Comparison of ENCODE assay signal across 8 cellular contexts in genomic region chr17:47894498-47895253, GRCh38. TPM values are rescaled to one million over a fixed set of nuclear protein-coding genes. Genes with fewer than 3 reads are reported as not detected.
A peak's percentile ranks its signal among the peaks of the same experiment; 100 is the strongest.
DNase-seq lines count a peak whose midpoint lies in the region; ATAC-seq lines count a peak whose summit lies in the region.

No MANE protein-coding gene starts in this region.

- H3K4me1 Mint-ChIP-seq in stimulated activated naive B cell treated with anti-CD40 and anti-IgM and Interleukin-4, amounts not matched to agents 10 μg/mL and 1 μg/mL and 100 μg/mL, for 72 hours: peaks cover 31 to 52% of the 10 kb centered on the region in 2 donors

- DNase-seq in activated naive CD4-positive, alpha-beta T cell treated with anti-CD3 and anti-CD28 coated beads, Interleukin-2, amount 50 U/mL, for 72 hours (ENCODE audit: low spot score in 2 of 2): no peak
- no peak for DNase-seq in stimulated activated naive B cell treated with anti-CD40 and anti-IgM and Interleukin-4, amounts not matched to agents 10 μg/mL and 1 μg/mL and 100 μg/mL, for 72 hours
- DNase-seq in DMS 273 (lab: John Stamatoyannopoulos, UW; ENCODE audit: unreplicated experiment) (no peak), H4 (ENCODE audit: low spot score) (no peak), NCI-H2227 (lab: John Stamatoyannopoulos, UW; ENCODE audit: unreplicated experiment) (no peak)

- H3K27ac ChIP-seq in HUES6 (ENCODE audit: low read depth, low read length) (no peak overlapping the region; the same call in 1 of the 2 replicates), iPS-18a (ENCODE audit: low read length) (no peak overlapping the region)

- no peaks in the 10 kb centered on the region for H3K9me3 Mint-ChIP-seq in activated naive CD4-positive, alpha-beta T cell treated with anti-CD3 and anti-CD28 coated beads, Interleukin-2, amount 50 U/mL, for 72 hours
- no peaks in the 10 kb centered on the region for H3K9me3 Mint-ChIP-seq in stimulated activated naive B cell treated with anti-CD40 and anti-IgM and Interleukin-4, amounts not matched to agents 10 μg/mL and 1 μg/mL and 100 μg/mL, for 72 hours

- H3K36me3 Mint-ChIP-seq in activated naive CD4-positive, alpha-beta T cell treated with anti-CD3 and anti-CD28 coated beads, Interleukin-2, amount 50 U/mL, for 72 hours: peaks cover 0 to 21% of the 10 kb centered on the region in 2 donors
- peaks cover 6 to 7% of the 10 kb centered on the region in 2 donors for H3K36me3 Mint-ChIP-seq in stimulated activated naive B cell treated with anti-CD40 and anti-IgM and Interleukin-4, amounts not matched to agents 10 μg/mL and 1 μg/mL and 100 μg/mL, for 72 hours

- H3K9me3 ChIP-seq in HUES6 (ENCODE audit: control insufficient read depth, insufficient read depth, low read depth, low read length) (no peaks in the 10 kb centered on the region), iPS-18a (ENCODE audit: control insufficient read depth, low read depth, low read length) (no peaks in the 10 kb centered on the region)

- no peaks in the 10 kb centered on the region for H3K27me3 Mint-ChIP-seq in stimulated activated naive B cell treated with anti-CD40 and anti-IgM and Interleukin-4, amounts not matched to agents 10 μg/mL and 1 μg/mL and 100 μg/mL, for 72 hours

- peak overlapping the region; percentile 95 to 98 for H3K27ac Mint-ChIP-seq in activated naive CD4-positive, alpha-beta T cell treated with anti-CD3 and anti-CD28 coated beads, Interleukin-2, amount 50 U/mL, for 72 hours
- H3K27ac Mint-ChIP-seq in stimulated activated naive B cell treated with anti-CD40 and anti-IgM and Interleukin-4, amounts not matched to agents 10 μg/mL and 1 μg/mL and 100 μg/mL, for 72 hours: peak overlapping the region; percentile 100

- peak overlapping the region; percentile 89 to 95 for H3K4me3 Mint-ChIP-seq in stimulated activated naive B cell treated with anti-CD40 and anti-IgM and Interleukin-4, amounts not matched to agents 10 μg/mL and 1 μg/mL and 100 μg/mL, for 72 hours

- no peak for ATAC-seq in activated naive CD4-positive, alpha-beta T cell treated with anti-CD3 and anti-CD28 coated beads, Interleukin-2, amount 50 U/mL, for 72 hours
- ATAC-seq in stimulated activated naive B cell treated with anti-CD40 and anti-IgM and Interleukin-4, amounts not matched to agents 10 μg/mL and 1 μg/mL and 100 μg/mL, for 72 hours (replicated peaks): no peak
- no peak for ATAC-seq in HG03442 (IDR thresholded peaks at IDR 0.05; ENCODE audit: unreplicated experiment)

- H3K9ac ChIP-seq in HUES6 (ENCODE audit: low read length): peak overlapping the region; percentile 87
- peak overlapping the region; percentile 57 for H3K9ac ChIP-seq in iPS-18a (ENCODE audit: low read length)

- no peaks in the 10 kb centered on the region for H3K36me3 ChIP-seq in HUES6 (ENCODE audit: control insufficient read depth, insufficient read depth, low read length)
- peaks cover 9% of the 10 kb centered on the region for H3K36me3 ChIP-seq in iPS-18a (ENCODE audit: control insufficient read depth, low read depth, low read length)

- H3K4me3 ChIP-seq in HUES6 (ENCODE audit: low read depth, low read length): peak overlapping the region; percentile 76
- H3K4me3 ChIP-seq in iPS-18a (ENCODE audit: low read length): peak overlapping the region; percentile 79

- H3K4me1 ChIP-seq in HUES6 (ENCODE audit: control insufficient read depth, insufficient read depth, low read length): peaks cover 19% of the 10 kb centered on the region
- no peaks in the 10 kb centered on the region for H3K4me1 ChIP-seq in iPS-18a (ENCODE audit: control insufficient read depth, low read depth, low read length)

- H3K27me3 ChIP-seq in HUES6 (ENCODE audit: control insufficient read depth, insufficient read depth, low read length) (no peaks in the 10 kb centered on the region), iPS-18a (ENCODE audit: control insufficient read depth, insufficient read depth, low read length) (no peaks in the 10 kb centered on the region)

RNA-seq across cellular contexts. Expression of gene SP2, which starts 1.4 kb away (rescaled TPM):
- 10 to 100 TPM; 16.4 to 28.9 TPM for total RNA-seq in activated naive CD4-positive, alpha-beta T cell treated with anti-CD3 and anti-CD28 coated beads, Interleukin-2, amount 50 U/mL, for 72 hours
- total RNA-seq in H4 (2014; rRNA removed; shearing (Covaris generic)): 1.0 and 1.9 TPM in 2 replicates

RNA-seq across cellular contexts. Expression of gene SP6, which starts 43.7 kb away (rescaled TPM):
- total RNA-seq in activated naive CD4-positive, alpha-beta T cell treated with anti-CD3 and anti-CD28 coated beads, Interleukin-2, amount 50 U/mL, for 72 hours: under 1 TPM; 0.16 to 0.23 TPM
- total RNA-seq in H4 (2014; rRNA removed; shearing (Covaris generic)): 0.14 and 0.21 TPM in 2 replicates

RNA-seq across cellular contexts. Expression of gene PNPO, which starts 46.7 kb away (rescaled TPM):
- total RNA-seq in activated naive CD4-positive, alpha-beta T cell treated with anti-CD3 and anti-CD28 coated beads, Interleukin-2, amount 50 U/mL, for 72 hours: 10 to 100 TPM; 38.3 to 40.0 TPM
- 38.2 and 47.5 TPM in 2 replicates for total RNA-seq in H4 (2014; rRNA removed; shearing (Covaris generic))

RNA-seq across cellular contexts. Expression of gene SCRN2, which starts 53.6 kb away (rescaled TPM):
- 10 to 100 TPM; 30.9 to 34.8 TPM for total RNA-seq in activated naive CD4-positive, alpha-beta T cell treated with anti-CD3 and anti-CD28 coated beads, Interleukin-2, amount 50 U/mL, for 72 hours
- 21.0 and 21.9 TPM in 2 replicates for total RNA-seq in H4 (2014; rRNA removed; shearing (Covaris generic))
